ENCODE assay signal across 9 cellular contexts in the genomic region with DNA sequence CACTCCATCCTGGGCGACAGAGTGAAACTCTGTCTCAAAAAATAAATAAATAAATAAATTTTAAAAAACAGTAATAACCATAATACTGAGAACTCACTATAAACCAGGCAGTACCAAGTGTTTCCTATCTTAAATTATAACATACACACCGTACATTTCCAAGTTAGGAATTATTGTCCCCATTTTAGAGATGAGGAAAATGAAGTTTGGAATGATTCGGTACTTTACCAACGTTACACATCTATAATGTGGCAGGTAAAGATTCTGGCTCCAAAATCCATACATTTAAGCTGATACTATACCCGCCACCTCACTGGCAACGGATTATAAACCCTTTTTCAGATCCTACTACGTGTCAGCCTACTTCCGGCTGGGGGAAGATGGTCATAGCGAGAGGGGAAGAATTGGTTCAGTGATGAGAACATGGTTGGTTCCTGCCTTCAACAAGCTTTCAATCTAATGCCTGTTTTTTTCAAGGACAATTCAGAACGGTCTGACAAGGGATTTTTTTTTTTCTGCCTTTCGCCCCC.
DNase-seq lines count a peak whose midpoint lies in the region; ATAC-seq, FAIRE-seq and TF ChIP-seq lines count a peak whose summit lies in the region.
"Had no signal": no experiment of that assay in that cellular context is flagged by ENCODE, and none has a peak within 500 bp of the region (broad histone marks: within the 10 kb centered on the region; RNA-seq: fewer than 3 reads in every experiment).

No MANE protein-coding gene starts in this region.

- H2BK12ac ChIP-seq in H1 (ENCODE audit: low read depth, low read length), result peak overlapping the region; percentile 88

- H4K20me1 ChIP-seq in H1 (replicated peaks in 1 of 2; ENCODE audit: control insufficient read depth in 1 of 2, insufficient read depth in 2 of 2, low read length in 2 of 2), result no peaks in the 10 kb centered on the region

- peaks cover 0 to 44% (median 10%) of the 10 kb centered on the region in 7 donors for H3K9me3 Mint-ChIP-seq in naive B cell

- H3K4me3 Mint-ChIP-seq in naive B cell, result peak overlapping the region in 6 of 8 donors; percentile 13 to 72 (median 54)

- TF ChIP-seq CTCF in RWPE2 (IDR thresholded peaks at IDR 0.05; ENCODE audit: poor library complexity, severe bottlenecking) (no peak), H1 (IDR thresholded peaks at IDR 0.05; ENCODE audit: control extremely low read depth in 1 of 3, insufficient read depth in 1 of 3, low read depth in 1 of 3, low read length in 3 of 3) (no peak), tibial artery (IDR thresholded peaks at IDR 0.05) (no peak)

- no peak for TF ChIP-seq EP300 in H1 (IDR thresholded peaks at IDR 0.05; ENCODE audit: borderline replicate concordance in 1 of 2, low read depth in 2 of 2, low read length in 2 of 2)

- H2BK15ac ChIP-seq in H1 (ENCODE audit: low read length), result no peak overlapping the region

- FAIRE-seq in H1 (lab: Jason Lieb, UNC), result no peak

- peak overlapping the region; percentile 95 for H2BK5ac ChIP-seq in H1 (ENCODE audit: low read depth, low read length)

- no peaks in the 10 kb centered on the region for H3K36me3 ChIP-seq in RWPE2 (ENCODE audit: low read depth)
- H3K36me3 ChIP-seq in H1 (ENCODE audit: control insufficient read depth in 2 of 4, insufficient read depth in 4 of 4, low read length in 3 of 4), result peaks cover 0 to 3% (median 0%) of the 10 kb centered on the region in 4 experiments; a peak in 2 of 8 replicates
- H3K36me3 ChIP-seq in tibial artery, result no peaks in the 10 kb centered on the region

- no peak overlapping the region for H2AFZ ChIP-seq in H1 (ENCODE audit: low read length)

- no peak overlapping the region; a peak in 1 of 7 replicates for H3K9ac ChIP-seq in H1 (replicated peaks in 1 of 4; ENCODE audit: extremely low read depth in 1 of 4, low read depth in 3 of 4, low read length in 3 of 4)

- H4K8ac ChIP-seq in H1 (ENCODE audit: extremely low read depth, insufficient read depth, low read length), result no peak overlapping the region

- intact Hi-C loops in tibial artery (cut with DNase I; ENCODE audit: low total_unique reads), result loop anchor here (10.0 kb wide), 1 partner anchor 125 kb away; no protein-coding TSS in a partner anchor

- H2AK5ac ChIP-seq in H1 (ENCODE audit: low read depth, low read length), result peak overlapping the region; percentile 76; the same call in 1 of the 2 replicates

- H3K4me3 ChIP-seq in RWPE2 (ENCODE audit: severe bottlenecking), result no peak overlapping the region
- H3K4me3 ChIP-seq in H1 (ENCODE audit: extremely low read depth in 1 of 4, insufficient read depth in 2 of 4, low read depth in 3 of 4, low read length in 4 of 4), result no peak overlapping the region; a peak in 1 of 8 replicates
- H3K4me3 ChIP-seq in tibial artery, result peak overlapping the region in 1 of 2 donors; percentile 32

- no peak for ATAC-seq in RWPE2 (ENCODE audit: low read depth)
- ATAC-seq in naive B cell (ENCODE audit: low read depth in 2 of 2), result no peak

- H3K18ac ChIP-seq in H1 (ENCODE audit: extremely low read depth, low read length), result no peak overlapping the region; the same call in 1 of the 2 replicates

- H3K79me2 ChIP-seq in H1 (ENCODE audit: control insufficient read depth in 1 of 2, insufficient read depth in 2 of 2, low read length in 2 of 2), result no peaks in the 10 kb centered on the region

- peak overlapping the region in 1 of 2 experiments; percentile 70; a peak in 1 of 4 replicates for H3K4me2 ChIP-seq in H1 (ENCODE audit: insufficient read depth in 1 of 2, low read depth in 2 of 2, low read length in 2 of 2)

- CTCF ChIA-PET in H1 (lab: Charles Lee; ENCODE audit: partially characterized antibody), result interaction anchor here (1.0 to 3.0 kb wide), 2 partner anchors 20 to 195 kb away, joined by 4 to 22 read pairs; no protein-coding TSS in a partner anchor

- TF ChIP-seq RAD21 in H1 (IDR thresholded peaks at IDR 0.05 in 1 of 2, conservative IDR thresholded peaks at IDR 0.05 in 1 of 2; ENCODE audit: low read depth in 2 of 2, low read length in 2 of 2), result no peak

- H3K4me1 ChIP-seq in RWPE2 (ENCODE audit: insufficient read depth, poor library complexity, severe bottlenecking) (peaks cover 33% of the 10 kb centered on the region), H1 (replicated peaks in 1 of 4; ENCODE audit: control insufficient read depth in 3 of 4, insufficient read depth in 4 of 4, low read length in 3 of 4) (peaks cover 19 to 34% (median 27%) of the 10 kb centered on the region in 4 experiments), tibial artery (peaks cover 0 to 60% (median 34%) of the 10 kb centered on the region in 4 donors)

- peak overlapping the region; percentile 20 for H4K91ac ChIP-seq in H1 (replicated peaks; ENCODE audit: insufficient read length, low read length)

- H3K27ac Mint-ChIP-seq in naive B cell, result peak overlapping the region; percentile 76 to 94 (median 93)

- POLR2A ChIA-PET in H1 (lab: Charles Lee; ENCODE audit: partially characterized antibody), result interaction anchor here (0.6 to 7.7 kb wide), 22 partner anchors 8 to 668 kb away, joined by 3 to 164 read pairs (median 6); partner anchors contain the start of gene ATF7IP

- peaks cover 0 to 6% of the 10 kb centered on the region in 2 donors for H3K36me3 Mint-ChIP-seq in naive B cell

- no peak overlapping the region for H3K56ac ChIP-seq in H1 (replicated peaks; ENCODE audit: insufficient read length, low read depth, low read length)

- 0 out of 2 replicates have a peak, but pooled peaks cover 5% of the 10 kb centered on the region for H3K23me2 ChIP-seq in H1 (ENCODE audit: low read depth, low read length)

- no peaks in the 10 kb centered on the region for H3K27me3 Mint-ChIP-seq in naive B cell

- no peak overlapping the region for H3K4ac ChIP-seq in H1 (replicated peaks; ENCODE audit: insufficient read length, low read depth, low read length)

- no peak overlapping the region for H3K14ac ChIP-seq in H1 (ENCODE audit: insufficient read length)

- DNase-seq in RWPE2 (ENCODE audit: low spot score) (no peak), H1 (ENCODE audit: low read depth in 1 of 2, low spot score in 2 of 2) (no peak), naive B cell (no peak), tibial artery (no peak), NCI-H82 (lab: John Stamatoyannopoulos, UW) (no peak), NCI-H2107 (lab: John Stamatoyannopoulos, UW) (no peak), EL (no peak)
- DNase-seq in central memory CD4-positive, alpha-beta T cell, result no peak
- DNase-seq: GDM1 had no signal

- no peak overlapping the region for H2BK120ac ChIP-seq in H1 (replicated peaks; ENCODE audit: low read depth, low read length)

- peak overlapping the region; percentile 90 for H3K27ac ChIP-seq in RWPE2 (ENCODE audit: poor library complexity, severe bottlenecking)
- H3K27ac ChIP-seq in H1 (ENCODE audit: low read depth, low read length), result peak overlapping the region; percentile 97; the same call in 1 of the 2 replicates
- peak overlapping the region; percentile 72 to 84 for H3K27ac ChIP-seq in tibial artery

- H4K5ac ChIP-seq in H1 (ENCODE audit: insufficient read length, low read depth, low read length), result peak overlapping the region; percentile 24

- no peak for TF ChIP-seq POLR2A in H1 (IDR thresholded peaks at IDR 0.05; ENCODE audit: control extremely low read depth in 1 of 2, low read depth in 2 of 2, low read length in 2 of 2)

- H2BK20ac ChIP-seq in H1 (ENCODE audit: low read length), result no peak overlapping the region

- H3K9me3 ChIP-seq in RWPE2 (ENCODE audit: severe bottlenecking), result no peaks in the 10 kb centered on the region
- peaks cover 0 to 11% of the 10 kb centered on the region in 2 experiments; a peak in 3 of 4 replicates for H3K9me3 ChIP-seq in H1 (ENCODE audit: insufficient read depth in 2 of 2, low read depth in 1 of 2, low read length in 1 of 2)
- peaks cover 0 to 8% (median 7%) of the 10 kb centered on the region in 3 donors for H3K9me3 ChIP-seq in tibial artery

- no peaks in the 10 kb centered on the region for H3K79me1 ChIP-seq in H1 (ENCODE audit: low read depth, low read length)

- H3K27me3 ChIP-seq in RWPE2 (ENCODE audit: insufficient read depth, poor library complexity, severe bottlenecking) (no peaks in the 10 kb centered on the region), H1 (replicated peaks in 1 of 4; ENCODE audit: control insufficient read depth in 3 of 4, extremely low read depth in 1 of 4, insufficient read depth in 3 of 4, low read length in 3 of 4) (no peaks in the 10 kb centered on the region), tibial artery (no peaks in the 10 kb centered on the region)

- peaks cover 46 to 76% (median 64%) of the 10 kb centered on the region in 3 donors for H3K4me1 Mint-ChIP-seq in naive B cell

- 74% methylated on average over 11 of the region's 11 CpGs; no CpG with 5 or more reads in 1 of the 2 experiments for WGBS in H1 (ENCODE audit: extremely low coverage in 1 of 2, insufficient coverage in 1 of 2, insufficient read length in 1 of 2, insufficient replicate concordance in 2 of 2, low coverage in 1 of 2, low lambda C conversion rate in 2 of 2, missing lambda C conversion rate in 1 of 2), 2 experiments

- no peak overlapping the region for H3K23ac ChIP-seq in H1 (ENCODE audit: insufficient read length)

TF ChIP-seq in H1, 55 proteins besides CTCF, POLR2A, EP300 and RAD21 (continues in another document):
- TF ChIP-seq POLR2AphosphoS5 (IDR thresholded peaks at IDR 0.05; ENCODE audit: low read depth, low read length) (no peak), SIRT6 (IDR thresholded peaks at IDR 0.05; ENCODE audit: low read length) (no peak), YY1 (IDR thresholded peaks at IDR 0.05; ENCODE audit: low read depth, low read length) (no peak), KDM4A (IDR thresholded peaks at IDR 0.05; ENCODE audit: low read depth, low read length, severe bottlenecking) (no peak), HDAC2 (IDR thresholded peaks at IDR 0.05; ENCODE audit: borderline replicate concordance in 1 of 2, low read depth in 2 of 2, low read length in 2 of 2) (no peak), GTF2F1 (IDR thresholded peaks at IDR 0.05; ENCODE audit: borderline replicate concordance, low read depth, low read length) (no peak), GABPA (IDR thresholded peaks at IDR 0.05; ENCODE audit: borderline replicate concordance, insufficient read depth, low read length) (no peak), ATF2 (IDR thresholded peaks at IDR 0.05; ENCODE audit: low read length) (no peak)
